Comparison of ENCODE assay signal across 20 cellular contexts in the genomic region with DNA sequence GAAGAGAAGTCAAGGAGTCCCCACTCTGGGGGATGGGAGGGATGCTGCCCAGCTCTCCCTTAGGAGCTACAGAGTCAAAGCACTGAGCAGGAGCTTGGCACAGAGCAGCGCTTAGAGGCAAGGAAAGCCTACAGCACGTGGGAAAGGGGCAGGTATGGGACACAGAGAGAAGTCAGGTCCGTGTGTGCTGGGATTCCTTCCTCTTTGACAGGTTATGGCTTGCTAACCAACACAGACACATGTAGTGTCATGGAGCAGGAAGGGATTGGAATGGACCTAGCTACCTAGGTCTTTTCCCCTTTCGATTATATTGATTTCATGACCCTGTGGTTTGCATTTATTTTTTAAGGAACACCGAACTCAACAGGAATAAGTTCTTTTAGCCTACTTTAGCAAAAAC.
"Had no signal": no experiment of that assay in that cellular context is flagged by ENCODE, and none has a peak within 500 bp of the region (broad histone marks: within the 10 kb centered on the region; RNA-seq: fewer than 3 reads in every experiment).

No MANE protein-coding gene starts in this region.

- FAIRE-seq: endothelial cell of umbilical vein, frontal cortex, kidney had no signal

- H3K4me3 Mint-ChIP-seq: dendritic cell treated with granulocyte-macrophage colony-stimulating factor and Interleukin-4, amounts not matched to agents 40 ng/mL and 50 ng/mL, for 4 days; stimulated activated naive CD8-positive, alpha-beta T cell treated with anti-CD3 and anti-CD28 coated beads, Interleukin-15, amount 100 ng/mL, for 72 hours had no signal

- H3K9me3 ChIP-seq: adrenal gland, ovary, psoas muscle, suprapubic skin, upper lobe of left lung had no signal

- DNase-seq: activated CD4-positive, alpha-beta T cell treated with anti-CD3 and anti-CD28 coated beads for 1 hour; activated gamma-delta T cell; adrenal gland; effector memory CD4-positive, alpha-beta T cell; kidney; ovary; psoas muscle; right cardiac atrium; stimulated activated CD4-positive, alpha-beta T cell treated with anti-CD3 and anti-CD28 coated beads, Interleukin-15, amount 100 ng/mL, for 24 hours; stimulated activated CD4-positive, alpha-beta T cell treated with anti-CD3 and anti-CD28 coated beads, Interleukin-4, amount 100 ng/mL, for 1 hour; stimulated activated naive CD8-positive, alpha-beta T cell treated with anti-CD3 and anti-CD28 coated beads, Interleukin-15, amount 100 ng/mL, for 72 hours; T-helper 2 cell; upper lobe of left lung had no signal

- H3K4me1 Mint-ChIP-seq: stimulated activated naive CD8-positive, alpha-beta T cell treated with anti-CD3 and anti-CD28 coated beads, Interleukin-15, amount 100 ng/mL, for 72 hours had no signal

- H3K4me1 ChIP-seq: adrenal gland, psoas muscle, upper lobe of left lung had no signal

- H3K27ac Mint-ChIP-seq: activated naive CD4-positive, alpha-beta T cell treated with anti-CD3 and anti-CD28 coated beads, Interleukin-2, amount 50 U/mL, for 72 hours; dendritic cell treated with granulocyte-macrophage colony-stimulating factor and Interleukin-4, amounts not matched to agents 40 ng/mL and 50 ng/mL, for 4 days; stimulated activated naive CD8-positive, alpha-beta T cell treated with anti-CD3 and anti-CD28 coated beads, Interleukin-15, amount 100 ng/mL, for 72 hours had no signal

- H3K27me3 ChIP-seq: adrenal gland, ovary, suprapubic skin, upper lobe of left lung had no signal

- H3K36me3 Mint-ChIP-seq: activated naive CD4-positive, alpha-beta T cell treated with anti-CD3 and anti-CD28 coated beads, Interleukin-2, amount 50 U/mL, for 72 hours had no signal

- H3K4me3 ChIP-seq: adrenal gland, ovary, psoas muscle, skin epidermis, suprapubic skin, upper lobe of left lung had no signal

- H3K36me3 ChIP-seq: adrenal gland, ovary, suprapubic skin, upper lobe of left lung had no signal

- H3K27ac ChIP-seq: adrenal gland, ovary, psoas muscle, suprapubic skin, upper lobe of left lung, VCaP had no signal
